8 cellular contexts compared by ENCODE assay signal in the genomic region with DNA sequence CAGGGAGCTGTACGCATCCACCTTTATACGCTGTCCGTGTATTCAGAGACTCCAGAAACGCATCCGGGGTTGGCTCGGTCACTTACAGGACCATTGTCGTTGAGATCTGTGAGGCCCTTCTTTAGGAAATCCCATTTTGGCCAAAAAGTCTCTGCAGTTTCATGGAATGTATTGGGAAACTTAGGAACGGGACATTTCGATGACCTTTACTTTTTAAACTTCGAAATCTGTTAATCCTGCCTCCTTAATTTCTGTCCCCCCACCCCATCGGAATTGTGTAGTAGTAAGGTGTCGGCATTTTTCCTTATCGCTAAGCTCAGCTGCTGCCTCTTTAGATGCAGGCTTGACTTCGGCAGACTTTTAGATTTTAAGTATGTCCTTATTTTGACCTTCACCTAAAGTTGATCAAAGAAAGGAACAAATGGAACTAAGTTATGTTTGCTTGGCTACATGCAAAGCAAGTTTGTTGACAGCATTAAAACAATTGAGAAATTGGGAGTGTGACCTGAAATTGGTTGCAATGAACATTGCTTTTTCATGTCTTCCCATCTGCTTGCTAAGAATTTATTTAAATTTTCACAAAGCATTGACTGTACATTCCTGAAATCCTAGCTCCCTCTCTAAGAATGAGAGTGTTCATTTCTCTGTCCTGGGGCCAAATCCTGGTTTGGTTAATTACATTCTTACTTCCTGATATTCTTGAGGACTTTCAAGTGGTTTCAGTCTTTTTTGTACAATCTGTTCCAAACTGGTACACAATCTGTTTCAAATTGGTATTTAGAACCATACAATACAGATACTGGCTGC. TPM values are rescaled to one million over a fixed set of nuclear protein-coding genes. Genes with fewer than 3 reads are reported as not detected.
DNase-seq lines count a peak whose midpoint lies in the region; ATAC-seq and TF ChIP-seq lines count a peak whose summit lies in the region.

No MANE protein-coding gene starts in this region.

- H3K36me3 ChIP-seq in BE2C (peaks cover 3% of the 10 kb centered on the region), HUES64 (ENCODE audit: insufficient read depth, low read length) (no peaks in the 10 kb centered on the region), mesendoderm (ENCODE audit: control insufficient read depth, insufficient read depth, low read length) (no peaks in the 10 kb centered on the region)

- H2BK5ac ChIP-seq in mesendoderm (ENCODE audit: low read length) = peak overlapping the region; percentile 80

- peaks cover 4% of the 10 kb centered on the region; the same call in 1 of the 2 replicates for H3K4me1 ChIP-seq in BE2C
- peaks cover 17% of the 10 kb centered on the region; the same call in 1 of the 2 replicates for H3K4me1 ChIP-seq in HUES64 (ENCODE audit: insufficient read depth, low read length)
- peaks cover 6% of the 10 kb centered on the region for H3K4me1 ChIP-seq in mesendoderm (ENCODE audit: control insufficient read depth, low read depth, low read length)

- H2BK120ac ChIP-seq in mesendoderm (ENCODE audit: low read depth, low read length) = no peak overlapping the region

- H3K18ac ChIP-seq in mesendoderm (ENCODE audit: low read length) = peak overlapping the region; percentile 91

- DNase-seq in BE2C = no peak
- no peak for DNase-seq in central memory CD8-positive, alpha-beta T cell (ENCODE audit: low spot score in 2 of 2)
- peak; percentile 20 for DNase-seq in mesendoderm
- DNase-seq in hepatic stellate cell (ENCODE audit: low spot score) = no peak
- DNase-seq in pons (ENCODE audit: low spot score) = no peak
- no peak for DNase-seq in NK-92 treated with Interleukin-12 subunit alpha and Interleukin-12 subunit beta, amount 100 ng/mL, for 24 hours (lab: John Stamatoyannopoulos, UW)

- peaks cover 15% of the 10 kb centered on the region for H3K4me1 Mint-ChIP-seq in central memory CD8-positive, alpha-beta T cell

- H3K4me3 ChIP-seq in BE2C (ENCODE audit: low read depth, low read length) (peak overlapping the region; percentile 80), HUES64 (ENCODE audit: low read length) (peak overlapping the region; percentile 74), mesendoderm (ENCODE audit: low read length) (peak overlapping the region; percentile 64)

- no peak for TF ChIP-seq CTCF in BE2C (IDR thresholded peaks at IDR 0.05; ENCODE audit: low read depth, low read length)

- no peak for ATAC-seq in central memory CD8-positive, alpha-beta T cell (replicated peaks; ENCODE audit: extremely low read depth, poor library complexity, severe bottlenecking)
- ATAC-seq in HG03460 (IDR thresholded peaks at IDR 0.05; ENCODE audit: unreplicated experiment) = no peak

- H3K4me3 Mint-ChIP-seq in central memory CD8-positive, alpha-beta T cell = peak overlapping the region; percentile 81

- H3K79me2 ChIP-seq in mesendoderm (ENCODE audit: control insufficient read depth, insufficient read depth, low read length) = peaks cover 24% of the 10 kb centered on the region

- peaks cover 9% of the 10 kb centered on the region for H3K9me3 Mint-ChIP-seq in central memory CD8-positive, alpha-beta T cell

- H3K27me3 Mint-ChIP-seq in central memory CD8-positive, alpha-beta T cell = peaks cover 33% of the 10 kb centered on the region

- H4K5ac ChIP-seq in mesendoderm (ENCODE audit: low read length) = peak overlapping the region; percentile 39

- H3K27ac ChIP-seq in HUES64 (ENCODE audit: low read depth, low read length) (peak overlapping the region; percentile 86), mesendoderm (ENCODE audit: low read depth, low read length) (peak overlapping the region; percentile 99)

- H3K27me3 ChIP-seq in BE2C (no peaks in the 10 kb centered on the region), HUES64 (ENCODE audit: insufficient read depth, low read length) (peaks cover 19% of the 10 kb centered on the region), mesendoderm (ENCODE audit: insufficient read depth, low read length, poor library complexity) (no peaks in the 10 kb centered on the region)

- peak overlapping the region; percentile 61 for H3K27ac Mint-ChIP-seq in central memory CD8-positive, alpha-beta T cell (ENCODE audit: low read depth)

- H2BK15ac ChIP-seq in mesendoderm (replicated peaks; ENCODE audit: low read depth) = no peak overlapping the region

- H3K4ac ChIP-seq in mesendoderm (ENCODE audit: low read depth, low read length) = peak overlapping the region; percentile 95

- WGBS in HUES64 = 22% methylated on average over 11 of the region's 14 CpGs
- no CpG with 5 or more reads among the region's 14 CpGs for WGBS in mesendoderm (ENCODE audit: extremely low coverage, insufficient coverage, low lambda C conversion rate)

- peak overlapping the region; percentile 74 for H3K9ac ChIP-seq in HUES64 (ENCODE audit: low read depth, low read length)
- peak overlapping the region; percentile 90 for H3K9ac ChIP-seq in mesendoderm (ENCODE audit: low read length)

- peak overlapping the region; percentile 45 for H3K23ac ChIP-seq in mesendoderm (ENCODE audit: low read length)

- H2AK5ac ChIP-seq in mesendoderm (ENCODE audit: low read length) = no peak overlapping the region

- no peaks in the 10 kb centered on the region for H3K9me3 ChIP-seq in BE2C
- H3K9me3 ChIP-seq in HUES64 (ENCODE audit: insufficient read depth, low read depth, low read length) = peaks cover 5% of the 10 kb centered on the region; the same call in 1 of the 2 replicates

- no peak overlapping the region for H4K8ac ChIP-seq in mesendoderm (ENCODE audit: low read depth, low read length)

- peaks cover 6% of the 10 kb centered on the region for H3K79me1 ChIP-seq in mesendoderm (ENCODE audit: low read length)

- H3K36me3 Mint-ChIP-seq in central memory CD8-positive, alpha-beta T cell (ENCODE audit: insufficient read depth) = peaks cover 3% of the 10 kb centered on the region

- peak overlapping the region; percentile 92 for H3K56ac ChIP-seq in mesendoderm (ENCODE audit: low read length)

- H3K4me2 ChIP-seq in mesendoderm (ENCODE audit: low read length) = peak overlapping the region; percentile 90

RNA-seq across cellular contexts. Expression of a gene that starts 0.9 kb away (rescaled TPM):
- 2.6 TPM for polyA plus RNA-seq in BE2C (2012; ENCODE audit: insufficient read depth, insufficient read length, low read depth)
- polyA plus RNA-seq in HUES64 (2013, experiment 1 of 2) = 8.9 TPM
- 10.0 TPM for polyA plus RNA-seq in HUES64 (2013, experiment 2 of 2)
- polyA plus RNA-seq in mesendoderm (2013, experiment 1 of 2) = 17.7 TPM
- polyA plus RNA-seq in mesendoderm (2013, experiment 2 of 2) = 19.0 TPM
